Comparison of ENCODE assay signal across 9 cellular contexts in the genomic region with DNA sequence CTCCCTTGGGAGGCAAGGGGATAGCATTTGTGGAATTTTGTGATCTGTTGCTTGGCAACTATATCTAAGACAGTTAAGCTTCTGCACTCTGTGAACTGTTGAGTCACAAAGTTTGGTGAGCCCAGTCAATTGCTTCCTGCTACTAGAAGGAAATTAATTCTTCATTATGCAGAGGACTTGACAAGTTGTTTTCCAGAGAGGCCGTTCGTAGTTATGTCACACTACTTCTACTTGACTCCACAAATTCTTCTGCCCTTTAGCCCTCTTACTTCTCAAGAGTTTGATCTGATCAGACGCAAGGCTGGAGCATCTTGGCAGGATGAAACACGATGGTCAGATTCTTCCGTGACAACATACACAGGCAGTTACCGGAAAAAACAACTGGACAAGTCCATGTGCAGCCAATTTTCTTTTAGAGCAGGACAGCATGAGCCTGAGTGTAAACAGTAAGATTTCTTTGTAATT. TPM values are rescaled to one million over a fixed set of nuclear protein-coding genes. Genes with fewer than 3 reads are reported as not detected.
DNase-seq lines count a peak whose midpoint lies in the region; ATAC-seq and TF ChIP-seq lines count a peak whose summit lies in the region.
"Had no signal": no experiment of that assay in that cellular context is flagged by ENCODE, and none has a peak within 500 bp of the region (broad histone marks: within the 10 kb centered on the region; RNA-seq: fewer than 3 reads in every experiment).

Gene C4orf51, plus strand, starts transcription at position 156 of the 465 bp plus-strand sequence. Its CDS starts 58 bp downstream, at position 214.

- H3K4me1 ChIP-seq in duodenal mucosa (ENCODE audit: control insufficient read depth in 1 of 2, insufficient read depth in 2 of 2, low read length in 2 of 2) (peaks cover 20% of the 10 kb centered on the region in 2 donors), mesodermal cell (ENCODE audit: control insufficient read depth, insufficient read depth, low read length, poor library complexity, severe bottlenecking) (peaks cover 11% of the 10 kb centered on the region)

- TF ChIP-seq CTCF in AG09309 (IDR thresholded peaks at IDR 0.05; ENCODE audit: control insufficient read depth, insufficient read depth, low read depth, low read length, missing control alignments) = no peak

- H3K27ac ChIP-seq in duodenal mucosa (ENCODE audit: low read depth, low read length) (peak within 1 kb of the TSS; percentile 53), mesodermal cell (ENCODE audit: low read depth, low read length, severe bottlenecking) (peak within 1 kb of the TSS; percentile 97)

- DNase-seq in AG09309 (ENCODE audit: low read depth) = peak; percentile 23
- peak; percentile 5 for DNase-seq in MG63
- no peak for DNase-seq in D341Med (ENCODE audit: low spot score)
- DNase-seq in activated T-cell treated with anti-CD3 and anti-CD28 coated beads, Interleukin-2, amount 50 U/mL, for 48 hours = no peak
- DNase-seq: activated CD8-positive, alpha-beta memory T cell treated with anti-CD3 and anti-CD28 coated beads for 24 hours had no signal

- no peak for ATAC-seq in HG03139 (IDR thresholded peaks at IDR 0.05; ENCODE audit: unreplicated experiment)
- ATAC-seq in HG02938 (IDR thresholded peaks at IDR 0.05; ENCODE audit: unreplicated experiment) = no peak

- H3K27me3 ChIP-seq in MG63 = no peaks in the 10 kb centered on the region
- H3K27me3 ChIP-seq in duodenal mucosa (ENCODE audit: control insufficient read depth in 1 of 2, insufficient read depth in 2 of 2, low read length in 2 of 2) = no peaks in the 10 kb centered on the region

- H3K36me3 ChIP-seq in MG63 (no peaks in the 10 kb centered on the region), duodenal mucosa (ENCODE audit: control insufficient read depth in 1 of 2, insufficient read depth in 2 of 2, low read length in 2 of 2) (no peaks in the 10 kb centered on the region), mesodermal cell (ENCODE audit: control insufficient read depth, insufficient read depth, low read length) (no peaks in the 10 kb centered on the region)

- no peaks in the 10 kb centered on the region for H3K9me3 ChIP-seq in MG63
- H3K9me3 ChIP-seq in duodenal mucosa (ENCODE audit: control insufficient read depth in 1 of 2, low read length in 2 of 2) = no peaks in the 10 kb centered on the region
- H3K9me3 ChIP-seq in mesodermal cell (ENCODE audit: control insufficient read depth, low read length) = peaks cover 9% of the 10 kb centered on the region

- H3K9ac ChIP-seq in duodenal mucosa (ENCODE audit: low read depth in 1 of 2, low read length in 2 of 2) = no peak within 1 kb of the TSS

- no peak within 1 kb of the TSS for H3K4me3 ChIP-seq in AG09309 (ENCODE audit: control insufficient read depth, low read depth, low read length)
- H3K4me3 ChIP-seq in MG63 = no peak within 1 kb of the TSS
- peak within 1 kb of the TSS; percentile 40 to 57 for H3K4me3 ChIP-seq in duodenal mucosa (ENCODE audit: low read depth in 1 of 2, low read length in 2 of 2)
- no peak within 1 kb of the TSS for H3K4me3 ChIP-seq in mesodermal cell (ENCODE audit: extremely low read depth, insufficient read depth, low read length, poor library complexity, severe bottlenecking)

- WGBS in mesodermal cell (ENCODE audit: insufficient coverage in 2 of 2), 2 experiments = 81 to 86% methylated on average over 6 of the region's 6 CpGs

RNA-seq across cellular contexts. Expression of gene C4orf51, which starts in this region (rescaled TPM):
- not detected in 2 replicates for total RNA-seq in MG63 (2014; rRNA removed; shearing (Covaris generic); ENCODE audit: low replicate concordance)
- not detected for polyA plus RNA-seq in mesodermal cell (2013, experiment 1 of 2)
- not detected for polyA plus RNA-seq in mesodermal cell (2013, experiment 2 of 2)

Comparison
In these comparisons a context has a peak if more than half of its experiments do, and no peak if none do; other contexts are left out.
1. Peak in DNase-seq in MG63; RNA of the gene not detected or under 1 TPM.
2. H3K4me3 ChIP-seq: peak in duodenal mucosa (2 of 2); none in AG09309 (single experiment), MG63 (single experiment) and mesodermal cell (single experiment).